1 cellular context compared by ENCODE assay signal in genomic region chr5:77893225-77893860, GRCh38.
TF ChIP-seq lines count a peak whose summit lies in the region.

No MANE protein-coding gene starts in this region.

TF ChIP-seq in SK-N-SH, 30 proteins besides CTCF, POLR2A, EP300 and RAD21 (continued from another document):
- TF ChIP-seq PBX3 (IDR thresholded peaks at IDR 0.05) (peak; percentile 22; the same call in 1 of the 2 replicates), NRF1 (IDR thresholded peaks at IDR 0.05; ENCODE audit: low read depth, low read length) (no peak), RFX5 (IDR thresholded peaks at IDR 0.05; ENCODE audit: low read length) (no peak), JUND (IDR thresholded peaks at IDR 0.05) (peak; percentile 95), FOSL2 (IDR thresholded peaks at IDR 0.05; ENCODE audit: borderline replicate concordance, low read depth) (peak; percentile 99), RXRA (IDR thresholded peaks at IDR 0.05; ENCODE audit: borderline replicate concordance, low read depth) (0 out of 2 replicates have a peak, but pooled peaks have one; percentile 25), GABPA (IDR thresholded peaks at IDR 0.05; ENCODE audit: low read depth) (no peak), TCF12 (IDR thresholded peaks at IDR 0.05) (peak; percentile 66)
TF ChIP-seq in SK-N-SH: peak in this region for 9.
